1 cellular context compared by ENCODE assay signal in genomic region chr5:132866342-132867045, GRCh38.
TF ChIP-seq lines count a peak whose summit lies in the region.

GDF9 (minus strand) TSS chr5:132866469; CDS start chr5:132864533, 1,936 bp downstream.
UQCRQ (plus strand) TSS chr5:132866642; CDS start chr5:132866882, 240 bp downstream.

TF ChIP-seq in H1, 55 proteins besides CTCF, POLR2A, EP300 and RAD21:
- TF ChIP-seq RFX5 (IDR thresholded peaks at IDR 0.05; ENCODE audit: borderline replicate concordance, low read depth, low read length) (no peak), NANOG (IDR thresholded peaks at IDR 0.05; ENCODE audit: insufficient read depth, low read depth, low read length, poor library complexity, severe bottlenecking) (no peak), BACH1 (IDR thresholded peaks at IDR 0.05; ENCODE audit: low read length) (no peak; the same call in none of the 2 replicates), POU5F1 (IDR thresholded peaks at IDR 0.05; ENCODE audit: low read depth, low read length) (no peak), SRF (IDR thresholded peaks at IDR 0.05; ENCODE audit: low read depth, low read length) (no peak), BRCA1 (IDR thresholded peaks at IDR 0.05; ENCODE audit: low read depth, low read length) (no peak), USF2 (IDR thresholded peaks at IDR 0.05; ENCODE audit: low read length) (peak; percentile 24; the same call in 1 of the 2 replicates), SIN3A (conservative IDR thresholded peaks at IDR 0.05 in 1 of 2, IDR thresholded peaks at IDR 0.05 in 1 of 2; ENCODE audit: low read depth in 1 of 2, low read length in 2 of 2) (peak; percentile 77 to 79; a peak in 2 of 4 replicates), TAF1 (IDR thresholded peaks at IDR 0.05; ENCODE audit: low read depth, low read length) (peak; percentile 83), TBP (IDR thresholded peaks at IDR 0.05; ENCODE audit: low read depth, low read length) (peak; percentile 84), TEAD4 (IDR thresholded peaks at IDR 0.05; ENCODE audit: low read depth, low read length) (peak; percentile 58), CHD7 (IDR thresholded peaks at IDR 0.05; ENCODE audit: insufficient replicate concordance, low read length) (no peak), GABPA (IDR thresholded peaks at IDR 0.05; ENCODE audit: borderline replicate concordance, insufficient read depth, low read length) (peak; percentile 90), CREB1 (IDR thresholded peaks at IDR 0.05) (peak; percentile 96), CBX8 (IDR thresholded peaks at IDR 0.05; ENCODE audit: borderline replicate concordance, low read depth, low read length) (no peak), EZH2 (IDR thresholded peaks at IDR 0.05; ENCODE audit: low read depth, low read length, severe bottlenecking) (no peak), PHF8 (conservative IDR thresholded peaks at IDR 0.05; ENCODE audit: low read depth, low read length) (peak; percentile 95), FOSL1 (IDR thresholded peaks at IDR 0.05; ENCODE audit: insufficient read depth, low read depth, low read length) (no peak), MAX (IDR thresholded peaks at IDR 0.05) (peak; percentile 23; the same call in 1 of the 2 replicates), SP2 (IDR thresholded peaks at IDR 0.05; ENCODE audit: low read length) (no peak), CTBP2 (IDR thresholded peaks at IDR 0.05; ENCODE audit: borderline replicate concordance, insufficient read depth, insufficient read length, low read length) (no peak), NRF1 (IDR thresholded peaks at IDR 0.05; ENCODE audit: low read depth, low read length) (no peak), RNF2 (IDR thresholded peaks at IDR 0.05; ENCODE audit: borderline replicate concordance, low read depth, low read length, missing control alignments, poor library complexity, severe bottlenecking) (no peak), KDM4A (IDR thresholded peaks at IDR 0.05; ENCODE audit: low read depth, low read length, severe bottlenecking) (peak; percentile 21), HDAC6 (IDR thresholded peaks at IDR 0.05; ENCODE audit: low read depth, low read length) (no peak), RXRA (IDR thresholded peaks at IDR 0.05; ENCODE audit: insufficient read depth, low read depth, low read length) (no peak), E2F6 (IDR thresholded peaks at IDR 0.05) (peak; percentile 41; the same call in 1 of the 2 replicates), TCF12 (IDR thresholded peaks at IDR 0.05; ENCODE audit: low read depth, low read length) (0 out of 2 replicates have a peak, but pooled peaks have one; percentile 5), GTF2F1 (IDR thresholded peaks at IDR 0.05; ENCODE audit: borderline replicate concordance, low read depth, low read length) (0 out of 2 replicates have a peak, but pooled peaks have one; percentile 9), KDM1A (IDR thresholded peaks at IDR 0.05; ENCODE audit: borderline replicate concordance, low read length) (no peak), ATF3 (IDR thresholded peaks at IDR 0.05; ENCODE audit: insufficient read depth, low read depth, low read length) (no peak), MAFK (IDR thresholded peaks at IDR 0.05; ENCODE audit: low read depth, low read length) (no peak), SIX5 (IDR thresholded peaks at IDR 0.05; ENCODE audit: low read depth, low read length) (0 out of 2 replicates have a peak, but pooled peaks have one; percentile 19), CEBPB (IDR thresholded peaks at IDR 0.05; ENCODE audit: low read depth, low read length) (no peak), SUZ12 (IDR thresholded peaks at IDR 0.05; ENCODE audit: low read length) (no peak), ASH2L (IDR thresholded peaks at IDR 0.05; ENCODE audit: low read length) (peak; percentile 55), KDM5A (IDR thresholded peaks at IDR 0.05; ENCODE audit: low read length) (0 out of 2 replicates have a peak, but pooled peaks have one; percentile 40), CHD1 (IDR thresholded peaks at IDR 0.05; ENCODE audit: low read depth, low read length) (peak; percentile 91), TAF7 (optimal IDR thresholded peaks at IDR 0.05; ENCODE audit: borderline replicate concordance, low read depth, low read length) (no peak), JUN (IDR thresholded peaks at IDR 0.05; ENCODE audit: low read depth, low read length) (no peak), YY1 (IDR thresholded peaks at IDR 0.05; ENCODE audit: low read depth, low read length) (no peak; the same call in 1 of the 2 replicates), JUND (IDR thresholded peaks at IDR 0.05; ENCODE audit: low read length) (peak; percentile 95), POLR2AphosphoS5 (IDR thresholded peaks at IDR 0.05; ENCODE audit: low read depth, low read length) (peak; percentile 88), SIRT6 (IDR thresholded peaks at IDR 0.05; ENCODE audit: low read length) (no peak), RBBP5 (IDR thresholded peaks at IDR 0.05; ENCODE audit: borderline replicate concordance, low read depth, low read length) (no peak), EGR1 (IDR thresholded peaks at IDR 0.05; ENCODE audit: borderline replicate concordance, low read depth, low read length) (peak; percentile 39; the same call in 1 of the 2 replicates), SP4 (IDR thresholded peaks at IDR 0.05; ENCODE audit: low read length) (peak; percentile 82; the same call in 1 of the 2 replicates), SAP30 (IDR thresholded peaks at IDR 0.05; ENCODE audit: insufficient read depth, insufficient replicate concordance, low read length) (peak; percentile 25), SP1 (IDR thresholded peaks at IDR 0.05; ENCODE audit: low read depth, low read length) (peak; percentile 82), ZNF274 (IDR thresholded peaks at IDR 0.05; ENCODE audit: borderline replicate concordance, extremely low read depth, low read length) (no peak), CHD2 (IDR thresholded peaks at IDR 0.05; ENCODE audit: low read length) (no peak), HDAC2 (IDR thresholded peaks at IDR 0.05; ENCODE audit: borderline replicate concordance in 1 of 2, low read depth in 2 of 2, low read length in 2 of 2) (no peak; a peak in 1 of 4 replicates), CBX5 (IDR thresholded peaks at IDR 0.05; ENCODE audit: low read depth, low read length) (no peak), BCL11A (IDR thresholded peaks at IDR 0.05; ENCODE audit: low read depth in 2 of 2, low read length in 2 of 2) (no peak), ATF2 (IDR thresholded peaks at IDR 0.05; ENCODE audit: low read length) (0 out of 2 replicates have a peak, but pooled peaks have one; percentile 53)
TF ChIP-seq in H1: peak in this region for 24.
